Comparison of ENCODE assay signal across 8 cellular contexts in the genomic region with DNA sequence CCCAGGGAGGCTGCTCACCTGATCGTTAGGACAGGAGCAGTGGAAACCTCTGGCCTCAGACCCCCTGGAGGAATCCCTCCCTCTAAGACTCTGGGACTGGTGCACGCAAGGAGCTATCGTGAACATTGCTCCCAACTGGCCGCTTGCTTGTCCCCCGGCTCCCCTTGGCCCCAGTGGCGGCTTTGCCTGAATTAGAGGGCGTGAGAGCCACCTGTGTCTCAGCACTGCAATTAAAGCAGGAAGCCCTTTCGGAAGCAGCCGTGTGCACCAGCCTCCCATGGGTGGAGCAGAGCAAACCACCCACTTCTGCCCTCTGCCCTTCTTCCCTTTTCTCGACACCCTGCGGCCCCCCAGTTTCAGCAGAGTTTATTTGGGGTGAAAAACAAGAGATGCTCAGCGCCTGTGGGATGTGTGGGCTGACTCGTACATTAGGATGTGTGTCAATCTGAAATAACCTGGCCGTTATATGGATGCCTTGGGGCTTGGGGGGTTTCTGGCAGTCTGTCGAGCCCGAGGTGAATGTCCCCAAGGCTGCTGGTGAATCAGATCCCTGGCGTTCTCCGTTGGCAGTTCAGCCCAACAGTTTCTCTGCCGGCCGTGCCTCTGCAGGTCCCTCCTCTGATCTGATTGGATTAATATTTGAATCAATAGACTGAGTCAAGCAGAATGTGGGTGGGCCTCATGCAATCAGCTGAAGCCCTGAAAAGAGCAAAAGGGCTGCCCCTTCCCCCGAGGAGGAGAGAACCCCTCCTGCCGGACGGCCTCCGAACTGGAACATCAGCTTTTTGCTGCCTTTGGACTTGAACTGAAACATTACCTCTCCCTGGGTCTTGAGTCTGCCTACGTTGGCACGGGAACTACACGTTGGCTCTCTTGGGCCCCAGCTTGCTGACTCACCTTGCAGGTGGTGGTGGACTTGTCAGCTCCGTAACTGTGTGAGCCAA. TPM values are rescaled to one million over a fixed set of nuclear protein-coding genes. Genes with fewer than 3 reads are reported as not detected.
A peak's percentile ranks its signal among the peaks of the same experiment; 100 is the strongest.
DNase-seq lines count a peak whose midpoint lies in the region; ATAC-seq and TF ChIP-seq lines count a peak whose summit lies in the region.

No MANE protein-coding gene starts in this region.

- DNase-seq in KBM-7 = peak; percentile 81
- peak; percentile 83 for DNase-seq in activated CD4-positive, alpha-beta T cell treated with anti-CD3 and anti-CD28 coated beads for 36 hours
- DNase-seq in epithelial cell of prostate (ENCODE audit: low read depth, low spot score) = peak; percentile 67
- peak in 2 of 3 donors; percentile 50 to 60 for DNase-seq in stimulated activated CD4-positive, alpha-beta T cell treated with anti-CD3 and anti-CD28 coated beads, TNF-alpha, amount 100 ng/mL, for 48 hours (ENCODE audit: low read depth in 3 of 3)
- DNase-seq in SK-N-SH = no peak
- no peak for DNase-seq in ecto neural progenitor cell (ENCODE audit: low spot score)

- no peak overlapping the region for H3K4me2 ChIP-seq in SK-N-SH

- no peaks in the 10 kb centered on the region for H3F3A ChIP-seq in SK-N-SH (replicated peaks; ENCODE audit: insufficient read depth)

- H3K9ac ChIP-seq in SK-N-SH = no peak overlapping the region

- in situ Hi-C loops in KBM-7 (cut with MboI; ENCODE audit: low pct_unique_long_range_greater_than_20kb, low sequenced_read_pairs) = no loop called here

- no peak for TF ChIP-seq RAD21 in SK-N-SH (IDR thresholded peaks at IDR 0.05; ENCODE audit: low read length)

- TF ChIP-seq CTCF in SK-N-SH (IDR thresholded peaks at IDR 0.05) = no peak

- H4K20me1 ChIP-seq in SK-N-SH (ENCODE audit: insufficient read depth) = no peaks in the 10 kb centered on the region

- intact Hi-C loops in activated CD4-positive, alpha-beta T cell treated with anti-CD3 and anti-CD28 coated beads for 36 hours (cut with DNase I, micrococcal nuclease) = loop anchor here (1.0 to 5.0 kb wide), 9 partner anchors 45 to 463 kb away; partner anchors contain the start of gene PRDM15 (in 2 of the 2)

- peaks cover 43% of the 10 kb centered on the region for H3K4me1 Mint-ChIP-seq in activated CD4-positive, alpha-beta T cell treated with anti-CD3 and anti-CD28 coated beads for 36 hours

- no peaks in the 10 kb centered on the region for H3K9me3 ChIP-seq in SK-N-SH

- H3K9me2 ChIP-seq in SK-N-SH = no peaks in the 10 kb centered on the region

- no peaks in the 10 kb centered on the region for H3K36me3 Mint-ChIP-seq in activated CD4-positive, alpha-beta T cell treated with anti-CD3 and anti-CD28 coated beads for 36 hours (ENCODE audit: low read depth)

- no peaks in the 10 kb centered on the region for H3K36me3 ChIP-seq in SK-N-SH (replicated peaks in 1 of 2; ENCODE audit: control insufficient read depth in 1 of 2, insufficient read depth in 2 of 2, low read length in 1 of 2)

- H3K9me3 Mint-ChIP-seq in activated CD4-positive, alpha-beta T cell treated with anti-CD3 and anti-CD28 coated beads for 36 hours (ENCODE audit: low read depth) = no peaks in the 10 kb centered on the region

- H3K4me3 Mint-ChIP-seq in activated CD4-positive, alpha-beta T cell treated with anti-CD3 and anti-CD28 coated beads for 36 hours = peak overlapping the region; percentile 60

- no peaks in the 10 kb centered on the region for H3K27me3 Mint-ChIP-seq in activated CD4-positive, alpha-beta T cell treated with anti-CD3 and anti-CD28 coated beads for 36 hours

- H3K27me3 ChIP-seq in SK-N-SH (ENCODE audit: insufficient read depth) = no peaks in the 10 kb centered on the region

- H3K27ac ChIP-seq in epithelial cell of prostate = no peak overlapping the region
- H3K27ac ChIP-seq in SK-N-SH (ENCODE audit: low read depth in 2 of 2, low read length in 1 of 2) = no peak overlapping the region

- CTCF ChIA-PET in activated CD4-positive, alpha-beta T cell treated with anti-CD3 and anti-CD28 coated beads for 36 hours (lab: Charles Lee) = interaction anchor here (0.5 to 1.1 kb wide), 5 partner anchors 9 to 54 kb away, joined by 3 to 6 read pairs (median 3); partner anchors contain the start of gene ZBTB21
- CTCF ChIA-PET in SK-N-SH (lab: Yijun Ruan, JAX) = no interaction called here

- WGBS in SK-N-SH (ENCODE audit: low lambda C conversion rate) = 71% methylated on average over 18 of the region's 28 CpGs

- H3K4me1 ChIP-seq in SK-N-SH (ENCODE audit: control insufficient read depth in 1 of 2, insufficient read depth in 2 of 2, low read depth in 1 of 2, low read length in 1 of 2) = no peaks in the 10 kb centered on the region

- H3K27ac Mint-ChIP-seq in activated CD4-positive, alpha-beta T cell treated with anti-CD3 and anti-CD28 coated beads for 36 hours = peak overlapping the region; percentile 86

- no peak overlapping the region for H3K4me3 ChIP-seq in SK-N-SH (ENCODE audit: low read depth in 2 of 2, low read length in 1 of 2)

- POLR2A ChIA-PET in activated CD4-positive, alpha-beta T cell treated with anti-CD3 and anti-CD28 coated beads for 36 hours (lab: Charles Lee) = interaction anchor here (0.5 to 0.7 kb wide), 3 partner anchors 62 to 596 kb away, joined by 3 read pairs; no protein-coding TSS in a partner anchor
- POLR2A ChIA-PET in SK-N-SH (lab: Yijun Ruan, JAX) = interaction anchor here (0.6 kb wide), 1 partner anchor 40 kb away, joined by 3 read pairs; no protein-coding TSS in a partner anchor

- no peaks in the 10 kb centered on the region for H3K79me2 ChIP-seq in SK-N-SH (ENCODE audit: insufficient read depth)

- no peak for TF ChIP-seq EP300 in SK-N-SH (IDR thresholded peaks at IDR 0.05; ENCODE audit: borderline replicate concordance in 1 of 2, low read depth in 1 of 2, low read length in 1 of 2)

- peak; percentile 32 for ATAC-seq in GM18517 (IDR thresholded peaks at IDR 0.05; ENCODE audit: unreplicated experiment)
- peak; percentile 71 for ATAC-seq in activated CD4-positive, alpha-beta T cell treated with anti-CD3 and anti-CD28 coated beads for 36 hours
- no peak for ATAC-seq in GM21526 (IDR thresholded peaks at IDR 0.05; ENCODE audit: low FRiP score, unreplicated experiment)

- no peak overlapping the region for H2AFZ ChIP-seq in SK-N-SH (ENCODE audit: low read depth)

TF ChIP-seq in SK-N-SH, 30 proteins besides CTCF, POLR2A, EP300 and RAD21:
- TF ChIP-seq RXRA (IDR thresholded peaks at IDR 0.05; ENCODE audit: borderline replicate concordance, low read depth) (no peak), FOXJ3 (CRISPR knock-in tag; IDR thresholded peaks at IDR 0.05) (no peak), POLR2AphosphoS5 (IDR thresholded peaks at IDR 0.05; ENCODE audit: low read depth, low read length) (no peak), TCF12 (IDR thresholded peaks at IDR 0.05) (no peak), ELF1 (IDR thresholded peaks at IDR 0.05) (no peak), GABPA (IDR thresholded peaks at IDR 0.05; ENCODE audit: low read depth) (no peak), RCOR1 (IDR thresholded peaks at IDR 0.05; ENCODE audit: low read length) (no peak)
- TF ChIP-seq, protein P1, sequence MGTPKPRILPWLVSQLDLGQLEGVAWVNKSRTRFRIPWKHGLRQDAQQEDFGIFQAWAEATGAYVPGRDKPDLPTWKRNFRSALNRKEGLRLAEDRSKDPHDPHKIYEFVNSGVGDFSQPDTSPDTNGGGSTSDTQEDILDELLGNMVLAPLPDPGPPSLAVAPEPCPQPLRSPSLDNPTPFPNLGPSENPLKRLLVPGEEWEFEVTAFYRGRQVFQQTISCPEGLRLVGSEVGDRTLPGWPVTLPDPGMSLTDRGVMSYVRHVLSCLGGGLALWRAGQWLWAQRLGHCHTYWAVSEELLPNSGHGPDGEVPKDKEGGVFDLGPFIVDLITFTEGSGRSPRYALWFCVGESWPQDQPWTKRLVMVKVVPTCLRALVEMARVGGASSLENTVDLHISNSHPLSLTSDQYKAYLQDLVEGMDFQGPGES (IDR thresholded peaks at IDR 0.05; ENCODE audit: low read depth, low read length) = no peak

RNA-seq across cellular contexts. Expression of gene UMODL1, which starts 7.3 kb away (rescaled TPM):
- total RNA-seq in activated CD4-positive, alpha-beta T cell treated with anti-CD3 and anti-CD28 coated beads for 36 hours = not detected
- polyA plus RNA-seq in SK-N-SH (2012; rRNA removed) = not detected in 2 replicates
- polyA plus RNA-seq in SK-N-SH (2012; cell fraction: cytosol; rRNA removed) = not detected in 2 replicates
- polyA plus RNA-seq in SK-N-SH (2012; cell fraction: nucleus; rRNA removed) = not detected in 2 replicates

RNA-seq across cellular contexts. Expression of gene ZBTB21, which starts 53.7 kb away (rescaled TPM):
- total RNA-seq in activated CD4-positive, alpha-beta T cell treated with anti-CD3 and anti-CD28 coated beads for 36 hours = 10 to 100 TPM; 30.7 to 32.9 TPM
- 2.9 and 3.8 TPM in 2 replicates for polyA plus RNA-seq in SK-N-SH (2012; rRNA removed)
- polyA plus RNA-seq in SK-N-SH (2012; cell fraction: cytosol; rRNA removed) = 2.7 and 3.8 TPM in 2 replicates
- 8.0 and 11.4 TPM in 2 replicates for polyA plus RNA-seq in SK-N-SH (2012; cell fraction: nucleus; rRNA removed)

Comparison
In these comparisons a context has a peak if more than half of its experiments do, and no peak if none do; other contexts are left out.
1. DNase-seq: peak in KBM-7 (single experiment), activated CD4-positive, alpha-beta T cell treated with anti-CD3 and anti-CD28 coated beads for 36 hours (single experiment), epithelial cell of prostate (single experiment) and stimulated activated CD4-positive, alpha-beta T cell treated with anti-CD3 and anti-CD28 coated beads, TNF-alpha, amount 100 ng/mL, for 48 hours (2 of 3); none in SK-N-SH (single experiment) and ecto neural progenitor cell (single experiment).